ENCODE assay signal across 11 cellular contexts in the genomic region with DNA sequence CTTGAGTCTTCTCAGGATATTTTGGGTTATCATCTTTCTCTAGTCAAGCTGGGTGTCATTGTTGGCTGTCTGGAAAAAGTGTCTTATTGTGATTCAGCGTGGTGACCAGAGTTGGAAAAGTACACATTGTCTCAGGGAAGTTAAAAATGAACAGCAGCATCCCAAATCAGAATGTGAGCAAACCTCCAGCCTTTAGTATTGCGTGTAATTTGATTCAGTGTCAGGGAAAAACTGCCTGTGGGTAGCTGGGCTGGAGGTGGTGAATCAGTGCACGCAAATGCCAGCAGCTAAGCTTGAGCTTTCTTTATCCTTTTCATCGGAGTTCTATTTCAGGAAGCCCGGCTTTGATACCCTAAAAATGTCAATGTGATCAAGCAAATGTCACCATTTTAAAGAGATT. TPM values are rescaled to one million over a fixed set of nuclear protein-coding genes. Genes with fewer than 3 reads are reported as not detected.
DNase-seq lines count a peak whose midpoint lies in the region; ATAC-seq and TF ChIP-seq lines count a peak whose summit lies in the region.
"Had no signal": no experiment of that assay in that cellular context is flagged by ENCODE, and none has a peak within 500 bp of the region (broad histone marks: within the 10 kb centered on the region; RNA-seq: fewer than 3 reads in every experiment).

No MANE protein-coding gene starts in this region.

- intact Hi-C loops in spleen (cut with DNase I; ENCODE audit: low total_unique reads), result loop anchor here (10.0 kb wide), 1 partner anchor 668 kb away; no protein-coding TSS in a partner anchor

- no peaks in the 10 kb centered on the region for H3K27me3 ChIP-seq in spleen (replicated peaks in 1 of 7)

- no peak overlapping the region for H3K27ac ChIP-seq in spleen

- peaks cover 0 to 36% (median under 1%) of the 10 kb centered on the region in 6 donors for H3K36me3 ChIP-seq in spleen

- TF ChIP-seq POLR2A in spleen (IDR thresholded peaks at IDR 0.05), result no peak

- no peaks in the 10 kb centered on the region for H3K4me1 ChIP-seq in spleen

- H3K4me3 ChIP-seq in AG10803 (ENCODE audit: low read length) (peak overlapping the region; percentile 51), spleen (no peak overlapping the region)

- H3K9me3 ChIP-seq in spleen, result no peaks in the 10 kb centered on the region

- DNase-seq in AG10803 (ENCODE audit: low read depth) (peak; percentile 64), NCI-H345 (lab: John Stamatoyannopoulos, UW) (peak; percentile 46), epidermal melanocyte (ENCODE audit: insufficient read length, low spot score) (peak; percentile 80), midbrain (lab: John Stamatoyannopoulos, UW) (peak; percentile 42), spleen (no peak)
- DNase-seq in activated naive CD4-positive, alpha-beta T cell treated with Interleukin-2 at 50 U/mL for 16 hours, result no peak
- DNase-seq: DND-41 had no signal

- TF ChIP-seq CTCF in AG10803 (conservative IDR thresholded peaks at IDR 0.05; ENCODE audit: low read length) (no peak), spleen (IDR thresholded peaks at IDR 0.05 in 8 of 11, conservative IDR thresholded peaks at IDR 0.05 in 3 of 11) (no peak)

- WGBS in spleen, 5 donors, result 71 to 95% (median 80%) methylated on average over 5 of the region's 5 CpGs

- ATAC-seq in GM21723 (IDR thresholded peaks at IDR 0.05; ENCODE audit: unreplicated experiment) (no peak), GM19455 (IDR thresholded peaks at IDR 0.05; ENCODE audit: unreplicated experiment) (no peak)

RNA-seq across cellular contexts. Expression of gene C5orf47, which starts 25.9 kb away (rescaled TPM):
- total RNA-seq in spleen, result under 1 TPM in 5 of 7 donors, not detected in 2; 0.13 to 0.43 (median 0.22) TPM
- polyA plus RNA-seq in spleen, result not detected
- total RNA-seq: activated T-helper 1 cell treated with anti-CD3 and anti-CD28 coated beads, Interleukin-12 subunit alpha, Interleukin-12 subunit beta, Interleukin-2, Interleukin-4 antibody, amounts not matched to agents 30 ng/mL and 10 ng/mL and 1 ng/mL, durations not matched to agents 14 hours and 24 hours and 36 hours; mononuclear cell had no signal

Comparison
In these comparisons a context has a peak if more than half of its experiments do, and no peak if none do; other contexts are left out.
1. DNase-seq: peak in AG10803 (single experiment), NCI-H345 (single experiment), epidermal melanocyte (single experiment) and midbrain (single experiment); none in spleen (single experiment) and activated naive CD4-positive, alpha-beta T cell treated with Interleukin-2 at 50 U/mL for 16 hours (single experiment).